1 cellular context compared by ENCODE assay signal in the genomic region with DNA sequence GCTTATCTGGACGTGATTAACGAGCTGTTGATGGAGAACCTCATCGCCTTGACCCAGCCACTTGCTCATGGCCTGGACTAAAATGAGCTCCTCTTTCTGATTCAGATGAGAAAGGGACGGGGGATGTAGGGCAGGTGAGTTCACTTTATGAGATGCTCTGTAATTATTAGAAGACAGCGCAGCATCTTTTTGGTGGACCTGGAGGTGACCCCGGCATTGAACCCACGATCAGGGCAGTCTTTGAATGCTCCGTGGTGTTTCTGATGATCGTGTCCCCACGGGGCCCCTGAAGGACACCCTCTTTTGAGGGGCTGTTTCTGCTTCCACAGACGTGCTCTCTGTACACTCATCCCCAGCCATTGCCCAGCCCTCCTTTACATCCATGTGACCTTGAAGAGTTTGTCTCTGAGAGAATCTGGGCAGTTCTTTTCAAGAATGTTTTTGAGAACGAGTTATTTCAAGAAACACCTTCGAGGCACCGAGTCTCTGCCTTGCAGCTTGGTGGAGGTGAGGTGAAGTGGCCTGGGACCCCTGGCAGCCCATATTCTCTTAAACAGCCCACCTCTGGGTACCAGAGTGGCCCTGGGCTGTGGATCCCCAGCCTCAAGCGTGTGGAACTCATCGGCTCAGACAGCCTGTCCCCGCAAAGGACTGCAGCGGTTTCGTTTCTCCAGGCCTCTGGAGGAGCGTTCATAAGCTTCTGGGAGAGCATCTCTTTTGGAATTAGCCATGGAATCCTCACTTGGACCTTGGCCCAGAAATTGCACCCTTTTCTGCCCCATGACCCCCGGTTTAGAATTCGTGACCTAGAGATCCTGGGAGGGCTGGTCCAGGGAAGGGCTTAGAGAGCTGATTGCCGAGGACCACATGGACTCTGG.
A peak's percentile ranks its signal among the peaks of the same experiment; 100 is the strongest.
TF ChIP-seq lines count a peak whose summit lies in the region.

No MANE protein-coding gene starts in this region.

TF ChIP-seq in K562, 482 proteins besides CTCF, POLR2A, EP300 and RAD21 (continued from another document):
- TF ChIP-seq CHAMP1 (IDR thresholded peaks at IDR 0.05) (no peak), STAG1 (CRISPR knock-in tag; IDR thresholded peaks at IDR 0.05; ENCODE audit: borderline replicate concordance) (no peak), ZNF263 (CRISPR knock-in tag; IDR thresholded peaks at IDR 0.05; ENCODE audit: borderline replicate concordance) (no peak), SREBF1 (IDR thresholded peaks at IDR 0.05; ENCODE audit: borderline replicate concordance, low read depth, low read length) (no peak), ZNF140 (CRISPR knock-in tag; IDR thresholded peaks at IDR 0.05) (no peak), ELK3 (CRISPR knock-in tag; IDR thresholded peaks at IDR 0.05) (no peak), PTBP1 (IDR thresholded peaks at IDR 0.05; ENCODE audit: low read depth, low read length) (no peak), RNF2 (IDR thresholded peaks at IDR 0.05) (no peak), HNRNPH1 (optimal IDR thresholded peaks at IDR 0.05; ENCODE audit: low read depth, low read length) (no peak), MXD1 (CRISPR knock-in tag; IDR thresholded peaks at IDR 0.05; ENCODE audit: borderline replicate concordance, poor library complexity, severe bottlenecking) (no peak), TBP (optimal IDR thresholded peaks at IDR 0.05; ENCODE audit: low read depth, low read length) (no peak)
- TF ChIP-seq, protein P1, sequence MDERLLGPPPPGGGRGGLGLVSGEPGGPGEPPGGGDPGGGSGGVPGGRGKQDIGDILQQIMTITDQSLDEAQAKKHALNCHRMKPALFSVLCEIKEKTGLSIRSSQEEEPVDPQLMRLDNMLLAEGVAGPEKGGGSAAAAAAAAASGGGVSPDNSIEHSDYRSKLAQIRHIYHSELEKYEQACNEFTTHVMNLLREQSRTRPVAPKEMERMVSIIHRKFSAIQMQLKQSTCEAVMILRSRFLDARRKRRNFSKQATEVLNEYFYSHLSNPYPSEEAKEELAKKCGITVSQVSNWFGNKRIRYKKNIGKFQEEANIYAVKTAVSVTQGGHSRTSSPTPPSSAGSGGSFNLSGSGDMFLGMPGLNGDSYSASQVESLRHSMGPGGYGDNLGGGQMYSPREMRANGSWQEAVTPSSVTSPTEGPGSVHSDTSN (CRISPR knock-in tag; IDR thresholded peaks at IDR 0.05; ENCODE audit: low read depth): no peak
- TF ChIP-seq, protein P1 (tag; conservative IDR thresholded peaks at IDR 0.05; ENCODE audit: low read depth): peak; percentile 67
